In genomic region chr11:20035701-20036601, GRCh38 we compare ENCODE assay signal across 8 cellular contexts.
DNase-seq lines count a peak whose midpoint lies in the region; ATAC-seq and TF ChIP-seq lines count a peak whose summit lies in the region.

No MANE protein-coding gene starts in this region.

- in situ Hi-C loops in brain microvascular endothelial cell (cut with HindIII; ENCODE audit: low pct_ligation_motif_present, low sequenced_read_pairs) = no loop called here

- no peak for ATAC-seq in HG03280 (IDR thresholded peaks at IDR 0.05; ENCODE audit: unreplicated experiment)

- TF ChIP-seq CTCF in brain microvascular endothelial cell (IDR thresholded peaks at IDR 0.05; ENCODE audit: low read depth, low read length, missing control alignments) = no peak

- H3K27me3 ChIP-seq in brain microvascular endothelial cell (replicated peaks) = no peaks in the 10 kb centered on the region

- peak overlapping the region; percentile 88 for H3K27ac ChIP-seq in brain microvascular endothelial cell

- H3K36me3 ChIP-seq in brain microvascular endothelial cell (replicated peaks) = peaks cover 7% of the 10 kb centered on the region

- DNase-seq in ELF-1 (ENCODE audit: low read depth, low spot score) = peak; percentile 50
- DNase-seq in NCI-H2081 treated with DMSO at 0.1 percent for 48 hours (lab: John Stamatoyannopoulos, UW) = peak; percentile 46
- DNase-seq in brain microvascular endothelial cell = peak; percentile 98
- peak; percentile 82 for DNase-seq in myocyte (ENCODE audit: low read depth)
- DNase-seq in cortex of kidney (lab: John Stamatoyannopoulos, UW) = no peak
- DNase-seq in globus pallidus (ENCODE audit: low spot score) = no peak
- no peak for DNase-seq in amniotic stem cell (lab: John Stamatoyannopoulos, UW)

- no peak overlapping the region for H3K4me3 ChIP-seq in brain microvascular endothelial cell (ENCODE audit: low read depth, low read length)

Comparison
In these comparisons a context has a peak if more than half of its experiments do, and no peak if none do; other contexts are left out.
1. DNase-seq: peak in ELF-1 (single experiment), NCI-H2081 treated with DMSO at 0.1 percent for 48 hours (single experiment), brain microvascular endothelial cell (single experiment) and myocyte (single experiment); none in cortex of kidney (single experiment), globus pallidus (single experiment) and amniotic stem cell (single experiment).